16 cellular contexts compared by ENCODE assay signal in the genomic region with DNA sequence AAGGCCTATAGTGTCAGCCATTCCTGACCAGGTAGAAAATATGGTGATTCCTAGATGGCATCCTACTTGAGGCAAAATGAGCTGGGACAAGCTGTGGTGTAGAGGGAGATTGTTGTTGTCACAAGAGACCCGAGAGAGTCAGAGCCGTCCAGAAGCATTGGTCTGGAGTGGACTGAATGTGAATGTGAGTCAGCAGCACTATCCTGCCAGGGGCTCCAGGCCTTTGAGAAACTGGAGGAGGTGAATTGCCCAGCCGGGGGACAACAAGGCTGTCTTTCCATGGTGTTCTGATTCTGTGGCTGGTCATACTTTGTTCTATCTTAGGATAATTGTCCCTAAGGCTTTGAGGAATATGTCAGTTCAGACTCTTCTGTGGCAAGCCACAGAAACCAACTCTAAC. TPM values are rescaled to one million over a fixed set of nuclear protein-coding genes. Genes with fewer than 3 reads are reported as not detected.
DNase-seq lines count a peak whose midpoint lies in the region; ATAC-seq, FAIRE-seq and TF ChIP-seq lines count a peak whose summit lies in the region.
"Had no signal": no experiment of that assay in that cellular context is flagged by ENCODE, and none has a peak within 500 bp of the region (broad histone marks: within the 10 kb centered on the region; RNA-seq: fewer than 3 reads in every experiment).

No MANE protein-coding gene starts in this region.

- peaks cover 2% of the 10 kb centered on the region; the same call in 1 of the 2 replicates for H3K23me2 ChIP-seq in H1 (ENCODE audit: low read depth, low read length)

- H3K56ac ChIP-seq in H1 (replicated peaks; ENCODE audit: insufficient read length, low read depth, low read length): no peak overlapping the region

- H3K4me2 ChIP-seq in PC-3 (ENCODE audit: low read length) (peak overlapping the region; percentile 11; the same call in 1 of the 2 replicates), H1 (ENCODE audit: insufficient read depth in 1 of 2, low read depth in 2 of 2, low read length in 2 of 2) (no peak overlapping the region)
- H3K4me2 ChIP-seq: neural progenitor cell had no signal

- H3K27ac ChIP-seq in PC-3 (ENCODE audit: low read length): peak overlapping the region; percentile 22; the same call in 1 of the 2 replicates
- H3K27ac ChIP-seq in H1 (ENCODE audit: low read depth, low read length): no peak overlapping the region
- H3K27ac ChIP-seq in psoas muscle: peak overlapping the region; percentile 95
- H3K27ac ChIP-seq: neural progenitor cell, Peyer's patch had no signal

- peaks cover 41% of the 10 kb centered on the region for H3K4me1 ChIP-seq in PC-3 (ENCODE audit: insufficient read depth, low read length)
- peaks cover 0 to 15% (median 7%) of the 10 kb centered on the region in 4 experiments; a peak in 5 of 7 replicates for H3K4me1 ChIP-seq in H1 (replicated peaks in 1 of 4; ENCODE audit: control insufficient read depth in 3 of 4, insufficient read depth in 4 of 4, low read length in 3 of 4)
- peaks cover 29% of the 10 kb centered on the region for H3K4me1 ChIP-seq in psoas muscle
- H3K4me1 ChIP-seq: neural progenitor cell, Peyer's patch had no signal

- no peak overlapping the region for H2BK120ac ChIP-seq in H1 (replicated peaks; ENCODE audit: low read depth, low read length)

- H2BK5ac ChIP-seq in H1 (ENCODE audit: low read depth, low read length): no peak overlapping the region

- 0 out of 2 replicates have a peak overlapping the region, but pooled peaks have one; percentile 2 for H2BK20ac ChIP-seq in H1 (ENCODE audit: low read length)

- H3K9me3 ChIP-seq in PC-3 (ENCODE audit: low read length): no peaks in the 10 kb centered on the region
- no peaks in the 10 kb centered on the region for H3K9me3 ChIP-seq in H1 (ENCODE audit: insufficient read depth in 2 of 2, low read depth in 1 of 2, low read length in 1 of 2)
- no peaks in the 10 kb centered on the region for H3K9me3 ChIP-seq in psoas muscle
- H3K9me3 ChIP-seq: Peyer's patch had no signal

- WGBS in H1 (ENCODE audit: extremely low coverage in 1 of 2, insufficient coverage in 1 of 2, insufficient read length in 1 of 2, insufficient replicate concordance in 2 of 2, low coverage in 1 of 2, low lambda C conversion rate in 2 of 2, missing lambda C conversion rate in 1 of 2), 2 experiments: 88% methylated on average over 3 of the region's 3 CpGs; no CpG with 5 or more reads in 1 of the 2 experiments
- WGBS in psoas muscle, 3 donors: 61 to 77% (median 67%) methylated on average over 3 of the region's 3 CpGs

- H3K18ac ChIP-seq in H1 (ENCODE audit: extremely low read depth, low read length): no peak overlapping the region

- H4K5ac ChIP-seq in H1 (ENCODE audit: insufficient read length, low read depth, low read length): no peak overlapping the region

- H3K9ac ChIP-seq in PC-3 (ENCODE audit: low read length): no peak overlapping the region
- H3K9ac ChIP-seq in H1 (replicated peaks in 1 of 4; ENCODE audit: extremely low read depth in 1 of 4, low read depth in 3 of 4, low read length in 3 of 4): no peak overlapping the region
- H3K9ac ChIP-seq: neural progenitor cell had no signal

- no peak for FAIRE-seq in H1 (lab: Jason Lieb, UNC)
- FAIRE-seq: kidney had no signal

- intact Hi-C loops in PC-3 (cut with micrococcal nuclease) (no loop called here), psoas muscle (cut with DNase I) (no loop called here)

- H3K23ac ChIP-seq in H1 (ENCODE audit: insufficient read length): no peak overlapping the region

- no peak overlapping the region for H2BK12ac ChIP-seq in H1 (ENCODE audit: low read depth, low read length)

- no peak overlapping the region for H2AK5ac ChIP-seq in H1 (ENCODE audit: low read depth, low read length)

- TF ChIP-seq POLR2A in H1 (IDR thresholded peaks at IDR 0.05; ENCODE audit: control extremely low read depth in 1 of 2, low read depth in 2 of 2, low read length in 2 of 2): no peak

- H4K8ac ChIP-seq in H1 (ENCODE audit: extremely low read depth, insufficient read depth, low read length): no peak overlapping the region

- H4K20me1 ChIP-seq in PC-3 (ENCODE audit: low read length): no peaks in the 10 kb centered on the region
- H4K20me1 ChIP-seq in H1 (replicated peaks in 1 of 2; ENCODE audit: control insufficient read depth in 1 of 2, insufficient read depth in 2 of 2, low read length in 2 of 2): no peaks in the 10 kb centered on the region

- TF ChIP-seq CTCF in PC-3 (conservative IDR thresholded peaks at IDR 0.05; ENCODE audit: low read depth, low read length) (no peak), H1 (IDR thresholded peaks at IDR 0.05; ENCODE audit: control extremely low read depth in 1 of 3, insufficient read depth in 1 of 3, low read depth in 1 of 3, low read length in 3 of 3) (no peak), psoas muscle (IDR thresholded peaks at IDR 0.05) (no peak)

- H2BK15ac ChIP-seq in H1 (ENCODE audit: low read length): no peak overlapping the region

- no peak overlapping the region for H3K14ac ChIP-seq in H1 (ENCODE audit: insufficient read length)

- H3K4me3 ChIP-seq in PC-3 (ENCODE audit: low read length) (no peak overlapping the region), H1 (ENCODE audit: extremely low read depth in 1 of 4, insufficient read depth in 2 of 4, low read depth in 3 of 4, low read length in 4 of 4) (no peak overlapping the region), psoas muscle (no peak overlapping the region)
- H3K4me3 ChIP-seq: neural progenitor cell, Peyer's patch had no signal

- peak overlapping the region; percentile 1 for H4K91ac ChIP-seq in H1 (replicated peaks; ENCODE audit: insufficient read length, low read length)

- POLR2A ChIA-PET in PC-3 (lab: Charles Lee; ENCODE audit: unreplicated experiment) (no interaction called here), H1 (lab: Charles Lee; ENCODE audit: partially characterized antibody) (no interaction called here)

- DNase-seq in Daoy (ENCODE audit: low read depth) (peak; percentile 30), PC-3 (peak; percentile 44), H1 (ENCODE audit: low read depth in 1 of 2, low spot score in 2 of 2) (no peak), psoas muscle (no peak), NOMO-1 treated with DMSO at 0.1 percent for 48 hours (lab: John Stamatoyannopoulos, UW; ENCODE audit: unreplicated experiment) (no peak)
- DNase-seq: activated CD4-positive, alpha-beta T cell treated with anti-CD3 and anti-CD28 coated beads, Interleukin-2, amount 50 U/mL, for 4 hours; activated T-cell treated with anti-CD3 and anti-CD28 coated beads, Interleukin-2, amount 50 U/mL, for 4 hours; endodermal cell; kidney; NCI-H1105 treated with DMSO at 0.1 percent for 48 hours; NCI-H748 treated with DMSO at 0.1 percent for 48 hours; Peyer's patch had no signal

- no peak for TF ChIP-seq EP300 in H1 (IDR thresholded peaks at IDR 0.05; ENCODE audit: borderline replicate concordance in 1 of 2, low read depth in 2 of 2, low read length in 2 of 2)

- H3K9me2 ChIP-seq in PC-3 (replicated peaks; ENCODE audit: low read length): no peaks in the 10 kb centered on the region

- no peaks in the 10 kb centered on the region for H3K27me3 ChIP-seq in PC-3 (ENCODE audit: low read length)
- no peaks in the 10 kb centered on the region for H3K27me3 ChIP-seq in H1 (replicated peaks in 1 of 4; ENCODE audit: control insufficient read depth in 3 of 4, extremely low read depth in 1 of 4, insufficient read depth in 3 of 4, low read length in 3 of 4)
- no peaks in the 10 kb centered on the region for H3K27me3 ChIP-seq in psoas muscle (ENCODE audit: insufficient read depth in 3 of 3, low read length in 2 of 3)
- H3K27me3 ChIP-seq: neural progenitor cell, Peyer's patch had no signal

- ATAC-seq in PC-3: no peak
- peak in 1 of 4 donors; percentile 42 for ATAC-seq in psoas muscle
- ATAC-seq in GM21390 (IDR thresholded peaks at IDR 0.05; ENCODE audit: unreplicated experiment): no peak
- no peak for ATAC-seq in HG02759 (IDR thresholded peaks at IDR 0.05; ENCODE audit: unreplicated experiment)
- no peak for ATAC-seq in HG03521 (IDR thresholded peaks at IDR 0.05; ENCODE audit: unreplicated experiment)
- ATAC-seq: activated T-cell treated with anti-CD3 and anti-CD28 coated beads, Interleukin-2, amount 50 U/mL, for 4 hours had no signal

- no peak for TF ChIP-seq RAD21 in H1 (IDR thresholded peaks at IDR 0.05 in 1 of 2, conservative IDR thresholded peaks at IDR 0.05 in 1 of 2; ENCODE audit: low read depth in 2 of 2, low read length in 2 of 2)

- no peak overlapping the region for H2AFZ ChIP-seq in PC-3 (ENCODE audit: low read length)
- no peak overlapping the region for H2AFZ ChIP-seq in H1 (ENCODE audit: low read length)
- H2AFZ ChIP-seq: neural progenitor cell had no signal

- BruUV-seq in PC-3 (replicated peaks; lab: Mats Ljungman, UMichigan): no TSS peak

- no peaks in the 10 kb centered on the region for H3F3A ChIP-seq in PC-3 (ENCODE audit: low read length, unreplicated experiment)

- H3K36me3 ChIP-seq in PC-3 (ENCODE audit: low read depth, low read length): no peaks in the 10 kb centered on the region
- H3K36me3 ChIP-seq in H1 (ENCODE audit: control insufficient read depth in 2 of 4, insufficient read depth in 4 of 4, low read length in 3 of 4): no peaks in the 10 kb centered on the region
- no peaks in the 10 kb centered on the region for H3K36me3 ChIP-seq in psoas muscle (ENCODE audit: insufficient read depth in 1 of 2, low read depth in 1 of 2)
- H3K36me3 ChIP-seq: neural progenitor cell, Peyer's patch had no signal

- CTCF ChIA-PET in PC-3 (lab: Charles Lee) (interaction anchor here (0.5 kb wide), 1 partner anchor 41 kb away, joined by 3 read pairs; no protein-coding TSS in a partner anchor), H1 (lab: Charles Lee; ENCODE audit: partially characterized antibody) (interaction anchor here (1.1 to 9.7 kb wide), 7 partner anchors 9 to 468 kb away, joined by 3 to 102 read pairs (median 4); no protein-coding TSS in a partner anchor)

- no peak overlapping the region for H3K4ac ChIP-seq in H1 (replicated peaks; ENCODE audit: insufficient read length, low read depth, low read length)

- H3K79me2 ChIP-seq in PC-3 (ENCODE audit: low read length) (no peaks in the 10 kb centered on the region), H1 (ENCODE audit: control insufficient read depth in 1 of 2, insufficient read depth in 2 of 2, low read length in 2 of 2) (no peaks in the 10 kb centered on the region)

- no peaks in the 10 kb centered on the region for H3K79me1 ChIP-seq in H1 (ENCODE audit: low read depth, low read length)

RNA-seq across cellular contexts. Expression of a gene that starts 29.4 kb away (rescaled TPM):
- total RNA-seq in Daoy (2014; rRNA removed; shearing (Covaris generic)): 12.6 and 16.3 TPM in 2 replicates
- total RNA-seq in PC-3 (2014; rRNA removed) (10.7 and 16.2 TPM in 2 replicates), psoas muscle (1 to 10 TPM; 5.0 to 9.6 (median 8.0) TPM)
- total RNA-seq in H1 (2021; fragmentation: NEBNext Ultra II Directional; extraction: Animal tissue kit (Norgen Biotek cat#: 25700)): 22.7 and 22.8 TPM in 2 replicates
- polyA plus RNA-seq in H1 (2011; rRNA removed) (3.3 and 5.8 TPM in 2 replicates), psoas muscle (1 to 10 TPM; 2.1 to 7.7 (median 6.7) TPM)
- 5.4 TPM for polyA plus RNA-seq in H1 (2011; cell fraction: cytosol; rRNA removed)
- 4.2 TPM for polyA plus RNA-seq in H1 (2011; cell fraction: nucleus; rRNA removed)
- polyA plus RNA-seq in H1 (2012, experiment 1 of 2): 13.0 to 21.6 TPM (median 15.6 TPM) in 4 replicates
- 0.98 TPM for polyA plus RNA-seq in H1 (2012, experiment 2 of 2)
- 22.0 TPM for polyA plus RNA-seq in H1 (2013, experiment 1 of 2)
- 25.2 TPM for polyA plus RNA-seq in H1 (2013, experiment 2 of 2)
- 9.5 and 23.6 TPM in 2 replicates for polyA minus RNA-seq in H1 (2011; rRNA and poly(A)+ RNA removed)
- polyA minus RNA-seq in H1 (2011; cell fraction: cytosol; rRNA and poly(A)+ RNA removed): 8.9 TPM
- polyA minus RNA-seq in H1 (2011; cell fraction: nucleus; rRNA and poly(A)+ RNA removed): 16.7 TPM

RNA-seq across cellular contexts. Expression of a gene that starts 34.8 kb away (rescaled TPM):
- total RNA-seq in Daoy (2014; rRNA removed; shearing (Covaris generic)): 3.2 and 7.6 TPM in 2 replicates
- total RNA-seq in PC-3 (2014; rRNA removed) (10.7 and 17.5 TPM in 2 replicates), psoas muscle (10 to 100 TPM; 14.1 to 22.5 (median 20.1) TPM)
- 24.0 and 26.7 TPM in 2 replicates for total RNA-seq in H1 (2021; fragmentation: NEBNext Ultra II Directional; extraction: Animal tissue kit (Norgen Biotek cat#: 25700))
- polyA plus RNA-seq in H1 (2011; rRNA removed) (9.1 and 13.1 TPM in 2 replicates), psoas muscle (10 to 100 TPM; 18.2 to 45.6 (median 34.6) TPM)
- 16.0 TPM for polyA plus RNA-seq in H1 (2011; cell fraction: cytosol; rRNA removed)
- polyA plus RNA-seq in H1 (2011; cell fraction: nucleus; rRNA removed): 7.2 TPM
- 17.9 to 21.7 TPM (median 20.8 TPM) in 4 replicates for polyA plus RNA-seq in H1 (2012, experiment 1 of 2)
- 5.2 TPM for polyA plus RNA-seq in H1 (2012, experiment 2 of 2)
- polyA plus RNA-seq in H1 (2013, experiment 1 of 2): 12.3 TPM
- 12.0 TPM for polyA plus RNA-seq in H1 (2013, experiment 2 of 2)
- 11.2 and 12.6 TPM in 2 replicates for polyA minus RNA-seq in H1 (2011; rRNA and poly(A)+ RNA removed)
- 5.6 TPM for polyA minus RNA-seq in H1 (2011; cell fraction: cytosol; rRNA and poly(A)+ RNA removed)
- 8.8 TPM for polyA minus RNA-seq in H1 (2011; cell fraction: nucleus; rRNA and poly(A)+ RNA removed)

Comparison
In these comparisons a context has a peak if more than half of its experiments do, and no peak if none do; other contexts are left out.
1. DNase-seq: peak in Daoy (single experiment) and PC-3 (single experiment); none in H1 (0 of 2), psoas muscle (0 of 2) and NOMO-1 treated with DMSO at 0.1 percent for 48 hours (single experiment).